Comparison of ENCODE assay signal across 8 cellular contexts in the genomic region with DNA sequence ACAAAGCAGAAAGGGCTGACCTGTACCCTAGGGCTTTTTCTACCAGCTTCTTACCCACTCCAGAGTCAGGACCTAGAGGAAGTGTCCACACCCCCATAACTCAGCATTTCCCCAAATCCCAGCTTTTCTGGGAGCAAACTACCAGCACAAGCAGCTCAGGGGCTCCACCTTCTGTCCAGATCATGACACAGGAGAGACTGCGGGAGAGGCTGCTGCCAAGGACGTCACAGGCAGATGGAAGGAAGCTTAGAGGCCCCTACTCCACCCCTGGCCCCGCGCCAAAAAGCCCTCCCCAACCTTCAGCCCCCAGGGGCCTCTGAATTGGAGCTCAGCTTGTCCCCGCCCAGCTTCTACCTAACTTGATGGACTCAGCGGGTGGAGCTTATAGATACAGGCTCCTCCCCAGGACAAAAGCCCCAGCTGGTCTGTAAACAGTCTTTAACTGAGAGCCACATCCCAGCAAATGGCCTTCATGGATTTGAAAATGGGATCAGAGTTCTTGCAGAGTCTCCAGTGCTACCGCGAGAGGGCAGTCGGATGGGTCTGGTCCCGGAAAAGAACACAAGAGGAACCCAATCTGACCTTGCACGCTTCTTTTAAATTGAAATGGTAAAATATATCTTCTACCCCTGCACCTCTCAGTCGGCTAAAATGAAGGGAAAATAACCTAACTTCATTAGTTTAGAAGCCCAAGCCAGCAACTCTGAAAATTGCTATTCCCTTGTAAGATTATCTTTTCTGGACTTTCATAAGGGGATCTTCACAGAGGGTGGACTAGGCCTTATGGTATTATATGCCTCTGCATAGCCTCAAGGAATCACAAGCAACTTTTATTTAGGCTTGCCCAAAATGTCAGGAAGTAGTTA. TPM values are rescaled to one million over a fixed set of nuclear protein-coding genes. Genes with fewer than 3 reads are reported as not detected.
A peak's percentile ranks its signal among the peaks of the same experiment; 100 is the strongest.
DNase-seq lines count a peak whose midpoint lies in the region; ATAC-seq and TF ChIP-seq lines count a peak whose summit lies in the region.

No MANE protein-coding gene starts in this region.

- H3F3A ChIP-seq in SU-DHL-6 (ENCODE audit: insufficient read depth), result peaks cover 34% of the 10 kb centered on the region

- TF ChIP-seq CTCF in GM12865 (IDR thresholded peaks at IDR 0.05; ENCODE audit: insufficient read depth, low read depth, low read length, missing control alignments) (peak; percentile 70), SU-DHL-6 (IDR thresholded peaks at IDR 0.05; ENCODE audit: insufficient read depth, low read length, poor library complexity, severe bottlenecking) (peak; percentile 92), upper lobe of right lung (IDR thresholded peaks at IDR 0.05) (peak; percentile 65)

- intact Hi-C loops in cardiac septum (cut with DNase I) (loop anchor here (2.0 to 5.0 kb wide), 5 partner anchors 52 to 122 kb away; partner anchors contain the start of genes NACA and PTGES3), upper lobe of right lung (cut with DNase I) (no loop called here)

- peak overlapping the region; percentile 39 for H2AFZ ChIP-seq in SU-DHL-6 (ENCODE audit: low read depth, low read length, severe bottlenecking)

- H4K20me1 ChIP-seq in SU-DHL-6 (ENCODE audit: low read depth, low read length), result no peaks in the 10 kb centered on the region

- peak overlapping the region; percentile 59 for H3K9ac ChIP-seq in SU-DHL-6 (ENCODE audit: low read length)
- peak overlapping the region; percentile 96 for H3K9ac ChIP-seq in adipocyte (ENCODE audit: low read length)

- peak overlapping the region; percentile 84 for H3K27ac ChIP-seq in SU-DHL-6 (ENCODE audit: low read depth, low read length)
- peak overlapping the region; percentile 92 for H3K27ac ChIP-seq in upper lobe of right lung

- DNase-seq in GM12865 (ENCODE audit: low read depth) (peak; percentile 97), NCI-H1092 treated with DMSO at 0.1 percent for 48 hours (lab: John Stamatoyannopoulos, UW) (peak; percentile 96), adipocyte (ENCODE audit: low read depth) (peak; percentile 100), cardiac septum (ENCODE audit: low spot score) (peak; percentile 98), pons (ENCODE audit: low spot score) (peak; percentile 99), upper lobe of right lung (peak; percentile 96)

- H3K9me3 ChIP-seq in SU-DHL-6 (ENCODE audit: insufficient read depth, low read length) (no peaks in the 10 kb centered on the region), adipocyte (ENCODE audit: control insufficient read depth, low read length) (no peaks in the 10 kb centered on the region), upper lobe of right lung (no peaks in the 10 kb centered on the region)

- H3K27me3 ChIP-seq in SU-DHL-6 (ENCODE audit: low read length) (no peaks in the 10 kb centered on the region), adipocyte (replicated peaks; ENCODE audit: control insufficient read depth, insufficient read depth, low read length) (no peaks in the 10 kb centered on the region), upper lobe of right lung (no peaks in the 10 kb centered on the region)

- peaks cover 37% of the 10 kb centered on the region for H3K4me1 ChIP-seq in adipocyte (ENCODE audit: control insufficient read depth, insufficient read depth, low read length)
- peaks cover 35% of the 10 kb centered on the region for H3K4me1 ChIP-seq in upper lobe of right lung

- H3K4me2 ChIP-seq in SU-DHL-6 (ENCODE audit: low read depth, low read length, poor library complexity, severe bottlenecking), result peak overlapping the region; percentile 76

- H3K9me2 ChIP-seq in SU-DHL-6 (replicated peaks; ENCODE audit: insufficient read depth, low read length), result no peaks in the 10 kb centered on the region

- peaks cover 14% of the 10 kb centered on the region; the same call in 1 of the 2 replicates for H3K79me2 ChIP-seq in SU-DHL-6 (ENCODE audit: insufficient read depth, low read length)

- ATAC-seq in HG02623 (IDR thresholded peaks at IDR 0.05; ENCODE audit: unreplicated experiment) (peak; percentile 40), upper lobe of right lung (peak; percentile 75)

- peak overlapping the region; percentile 82 for H3K4me3 ChIP-seq in GM12865 (ENCODE audit: low read depth, low read length)
- H3K4me3 ChIP-seq in SU-DHL-6 (ENCODE audit: insufficient read depth, low read length, poor library complexity, severe bottlenecking), result peak overlapping the region; percentile 60
- H3K4me3 ChIP-seq in adipocyte (ENCODE audit: low read length), result peak overlapping the region; percentile 99
- H3K4me3 ChIP-seq in upper lobe of right lung, result peak overlapping the region; percentile 87

- H3K36me3 ChIP-seq in SU-DHL-6 (ENCODE audit: low read length) (peaks cover 19% of the 10 kb centered on the region), adipocyte (ENCODE audit: control insufficient read depth, insufficient read depth, low read length, severe bottlenecking) (peaks cover 48% of the 10 kb centered on the region), upper lobe of right lung (peaks cover 45% of the 10 kb centered on the region)

RNA-seq across cellular contexts. Expression of gene BAZ2A, which starts 6.8 kb away (rescaled TPM):
- 49.0 TPM for total RNA-seq in cardiac septum
- total RNA-seq in upper lobe of right lung, result 98.5 TPM

RNA-seq across cellular contexts. Expression of gene ATP5F1B, which starts 8.9 kb away (rescaled TPM):
- total RNA-seq in cardiac septum, result 2,154 TPM
- total RNA-seq in upper lobe of right lung, result 338 TPM

RNA-seq across cellular contexts. Expression of gene PTGES3, which starts 51.2 kb away (rescaled TPM):
- total RNA-seq in cardiac septum, result 121 TPM
- 168 TPM for total RNA-seq in upper lobe of right lung

Comparison
In these comparisons a context has a peak if more than half of its experiments do, and no peak if none do; other contexts are left out.
1. Peak in every context shown above with its lines: DNase-seq, ATAC-seq, H3K4me3 ChIP-seq and H3K27ac ChIP-seq.